In genomic region chr4:139279723-139280620, GRCh38 we compare ENCODE assay signal across 8 cellular contexts. TPM values are rescaled to one million over a fixed set of nuclear protein-coding genes. Genes with fewer than 3 reads are reported as not detected.
DNase-seq lines count a peak whose midpoint lies in the region; ATAC-seq and TF ChIP-seq lines count a peak whose summit lies in the region.

Gene MGARP (minus strand): TSS chr4:139280225. CDS start chr4:139280158, 67 bp downstream.

- peaks cover 6% of the 10 kb centered on the region for H3K4me1 Mint-ChIP-seq in activated T-helper 17 cell treated with anti-CD3 and anti-CD28 coated beads, Interleukin-2, amount 50 U/mL, for 72 hours

- TF ChIP-seq CTCF in BJ (IDR thresholded peaks at IDR 0.05; ENCODE audit: insufficient read depth, low read depth, low read length) = no peak

- H3K9me3 Mint-ChIP-seq in activated T-helper 17 cell treated with anti-CD3 and anti-CD28 coated beads, Interleukin-2, amount 50 U/mL, for 72 hours = peaks cover 4% of the 10 kb centered on the region

- H3K27ac Mint-ChIP-seq in activated T-helper 17 cell treated with anti-CD3 and anti-CD28 coated beads, Interleukin-2, amount 50 U/mL, for 72 hours = no peak within 1 kb of the TSS

- CTCF ChIA-PET in BJ (lab: Yijun Ruan, JAX) = interaction anchor here (0.9 to 4.3 kb wide), 6 partner anchors 10 to 36 kb away, joined by 3 to 19 read pairs (median 4); partner anchors contain the start of gene NAA15

- no peaks in the 10 kb centered on the region for H3K27me3 ChIP-seq in BJ (ENCODE audit: control insufficient read depth, insufficient read depth, low read length)

- H3K36me3 Mint-ChIP-seq in activated T-helper 17 cell treated with anti-CD3 and anti-CD28 coated beads, Interleukin-2, amount 50 U/mL, for 72 hours (ENCODE audit: low read depth) = no peaks in the 10 kb centered on the region

- POLR2A ChIA-PET in BJ (lab: Charles Lee) = no interaction called here

- H3K4me3 ChIP-seq in BJ (ENCODE audit: low read depth, low read length) = peak within 1 kb of the TSS; percentile 59

- ATAC-seq in HG03378 (IDR thresholded peaks at IDR 0.05; ENCODE audit: unreplicated experiment) (peak; percentile 51), GM21786 (IDR thresholded peaks at IDR 0.05; ENCODE audit: unreplicated experiment) (no peak)
- peak; percentile 63 for ATAC-seq in activated T-helper 17 cell treated with anti-CD3 and anti-CD28 coated beads, Interleukin-2, amount 50 U/mL, for 72 hours (replicated peaks)

- no peaks in the 10 kb centered on the region for H3K36me3 ChIP-seq in BJ (ENCODE audit: control insufficient read depth, insufficient read depth, low read length)

- DNase-seq in BJ (ENCODE audit: low read depth) (no peak), germinal center (ENCODE audit: low spot score) (peak; percentile 40), occipital lobe (lab: John Stamatoyannopoulos, UW) (peak; percentile 12), NK-92 (lab: John Stamatoyannopoulos, UW; ENCODE audit: unreplicated experiment) (no peak), SIG-M5 (lab: John Stamatoyannopoulos, UW) (no peak)

- peak within 1 kb of the TSS; percentile 78 for H3K4me3 Mint-ChIP-seq in activated T-helper 17 cell treated with anti-CD3 and anti-CD28 coated beads, Interleukin-2, amount 50 U/mL, for 72 hours

- H3K27me3 Mint-ChIP-seq in activated T-helper 17 cell treated with anti-CD3 and anti-CD28 coated beads, Interleukin-2, amount 50 U/mL, for 72 hours = peaks cover 33% of the 10 kb centered on the region

RNA-seq across cellular contexts. Expression of gene MGARP, which starts in this region (rescaled TPM):
- 24.2 and 29.5 TPM in 2 replicates for polyA plus RNA-seq in BJ (2011; rRNA removed)
- 4.1 and 4.6 TPM in 2 replicates for polyA minus RNA-seq in BJ (2011; rRNA and poly(A)+ RNA removed)
- total RNA-seq in activated T-helper 17 cell treated with anti-CD3 and anti-CD28 coated beads, Interleukin-2, amount 50 U/mL, for 72 hours = under 1 TPM in 1 of 2 donors, not detected in 1; 0.98 TPM
- total RNA-seq in occipital lobe = 1.2 TPM

Comparison
In these comparisons a context has a peak if more than half of its experiments do, and no peak if none do; other contexts are left out.
1. Peak in ATAC-seq in activated T-helper 17 cell treated with anti-CD3 and anti-CD28 coated beads, Interleukin-2, amount 50 U/mL, for 72 hours; RNA of the gene not detected or under 1 TPM.
2. DNase-seq: peak in germinal center (single experiment) and occipital lobe (single experiment); none in BJ (single experiment), NK-92 (single experiment) and SIG-M5 (single experiment).